ENCODE assay signal across 2 cellular contexts in genomic region chr3:42874749-42875148, GRCh38.
A peak's percentile ranks its signal among the peaks of the same experiment; 100 is the strongest.
TF ChIP-seq lines count a peak whose summit lies in the region.

No MANE protein-coding gene starts in this region.

TF ChIP-seq in HepG2, 621 proteins besides CTCF, POLR2A, EP300 and RAD21:
- 0 out of 2 replicates have a peak, but pooled peaks have one; percentile 55 for TF ChIP-seq ZNF572 (CRISPR knock-in tag; IDR thresholded peaks at IDR 0.05)
- TF ChIP-seq ZNF577 (CRISPR knock-in tag; IDR thresholded peaks at IDR 0.05; ENCODE audit: borderline replicate concordance, low read depth) = no peak
- no peak for TF ChIP-seq ETV5 (CRISPR knock-in tag; IDR thresholded peaks at IDR 0.05; ENCODE audit: borderline replicate concordance)
- no peak for TF ChIP-seq SRSF9 (IDR thresholded peaks at IDR 0.05; ENCODE audit: borderline replicate concordance, insufficient read depth, low read depth, low read length, poor library complexity, severe bottlenecking)
- TF ChIP-seq SRSF4 (IDR thresholded peaks at IDR 0.05; ENCODE audit: low read depth, low read length, poor library complexity, severe bottlenecking) = no peak
- TF ChIP-seq PRMT3 (CRISPR knock-in tag; IDR thresholded peaks at IDR 0.05; ENCODE audit: borderline replicate concordance, low read depth) = no peak
- TF ChIP-seq, protein P1, sequence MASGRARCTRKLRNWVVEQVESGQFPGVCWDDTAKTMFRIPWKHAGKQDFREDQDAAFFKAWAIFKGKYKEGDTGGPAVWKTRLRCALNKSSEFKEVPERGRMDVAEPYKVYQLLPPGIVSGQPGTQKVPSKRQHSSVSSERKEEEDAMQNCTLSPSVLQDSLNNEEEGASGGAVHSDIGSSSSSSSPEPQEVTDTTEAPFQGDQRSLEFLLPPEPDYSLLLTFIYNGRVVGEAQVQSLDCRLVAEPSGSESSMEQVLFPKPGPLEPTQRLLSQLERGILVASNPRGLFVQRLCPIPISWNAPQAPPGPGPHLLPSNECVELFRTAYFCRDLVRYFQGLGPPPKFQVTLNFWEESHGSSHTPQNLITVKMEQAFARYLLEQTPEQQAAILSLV (CRISPR knock-in tag; IDR thresholded peaks at IDR 0.05; ENCODE audit: borderline replicate concordance) = 0 out of 2 replicates have a peak, but pooled peaks have one; percentile 58
- TF ChIP-seq HNF1B (CRISPR knock-in tag; IDR thresholded peaks at IDR 0.05) = peak; percentile 15; the same call in 1 of the 2 replicates
- no peak for TF ChIP-seq CC2D1A (CRISPR knock-in tag; IDR thresholded peaks at IDR 0.05)
TF ChIP-seq in HepG2: peak in this region for 3.

TF ChIP-seq in GM23338, 12 proteins besides CTCF, POLR2A, EP300 and RAD21:
- no peak for TF ChIP-seq ZNF331 (CRISPR knock-in tag; IDR thresholded peaks at IDR 0.05; ENCODE audit: low read depth)
- no peak for TF ChIP-seq ZNF114 (CRISPR knock-in tag; IDR thresholded peaks at IDR 0.05)
- TF ChIP-seq JUNB (IDR thresholded peaks at IDR 0.05; ENCODE audit: unreplicated experiment) = no peak
- no peak for TF ChIP-seq EZH2phosphoT487 (IDR thresholded peaks at IDR 0.05; ENCODE audit: unreplicated experiment)
- TF ChIP-seq CREB1 (CRISPR knock-in tag; IDR thresholded peaks at IDR 0.05; ENCODE audit: low read depth) = no peak
- TF ChIP-seq STAT1 (IDR thresholded peaks at IDR 0.05; ENCODE audit: unreplicated experiment) = no peak
- TF ChIP-seq REST (IDR thresholded peaks at IDR 0.05; ENCODE audit: unreplicated experiment) = no peak
- no peak for TF ChIP-seq POLR2AphosphoS5 (IDR thresholded peaks at IDR 0.05; ENCODE audit: low read depth)
- no peak for TF ChIP-seq NANOG (IDR thresholded peaks at IDR 0.05; ENCODE audit: borderline replicate concordance)
- TF ChIP-seq, protein P2, sequence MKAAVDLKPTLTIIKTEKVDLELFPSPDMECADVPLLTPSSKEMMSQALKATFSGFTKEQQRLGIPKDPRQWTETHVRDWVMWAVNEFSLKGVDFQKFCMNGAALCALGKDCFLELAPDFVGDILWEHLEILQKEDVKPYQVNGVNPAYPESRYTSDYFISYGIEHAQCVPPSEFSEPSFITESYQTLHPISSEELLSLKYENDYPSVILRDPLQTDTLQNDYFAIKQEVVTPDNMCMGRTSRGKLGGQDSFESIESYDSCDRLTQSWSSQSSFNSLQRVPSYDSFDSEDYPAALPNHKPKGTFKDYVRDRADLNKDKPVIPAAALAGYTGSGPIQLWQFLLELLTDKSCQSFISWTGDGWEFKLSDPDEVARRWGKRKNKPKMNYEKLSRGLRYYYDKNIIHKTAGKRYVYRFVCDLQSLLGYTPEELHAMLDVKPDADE (IDR thresholded peaks at IDR 0.05) = no peak
- no peak for TF ChIP-seq ZNF462 (CRISPR knock-in tag; IDR thresholded peaks at IDR 0.05)
- TF ChIP-seq EZH2 (IDR thresholded peaks at IDR 0.05; ENCODE audit: low read depth, unreplicated experiment) = no peak
